In the genomic region with DNA sequence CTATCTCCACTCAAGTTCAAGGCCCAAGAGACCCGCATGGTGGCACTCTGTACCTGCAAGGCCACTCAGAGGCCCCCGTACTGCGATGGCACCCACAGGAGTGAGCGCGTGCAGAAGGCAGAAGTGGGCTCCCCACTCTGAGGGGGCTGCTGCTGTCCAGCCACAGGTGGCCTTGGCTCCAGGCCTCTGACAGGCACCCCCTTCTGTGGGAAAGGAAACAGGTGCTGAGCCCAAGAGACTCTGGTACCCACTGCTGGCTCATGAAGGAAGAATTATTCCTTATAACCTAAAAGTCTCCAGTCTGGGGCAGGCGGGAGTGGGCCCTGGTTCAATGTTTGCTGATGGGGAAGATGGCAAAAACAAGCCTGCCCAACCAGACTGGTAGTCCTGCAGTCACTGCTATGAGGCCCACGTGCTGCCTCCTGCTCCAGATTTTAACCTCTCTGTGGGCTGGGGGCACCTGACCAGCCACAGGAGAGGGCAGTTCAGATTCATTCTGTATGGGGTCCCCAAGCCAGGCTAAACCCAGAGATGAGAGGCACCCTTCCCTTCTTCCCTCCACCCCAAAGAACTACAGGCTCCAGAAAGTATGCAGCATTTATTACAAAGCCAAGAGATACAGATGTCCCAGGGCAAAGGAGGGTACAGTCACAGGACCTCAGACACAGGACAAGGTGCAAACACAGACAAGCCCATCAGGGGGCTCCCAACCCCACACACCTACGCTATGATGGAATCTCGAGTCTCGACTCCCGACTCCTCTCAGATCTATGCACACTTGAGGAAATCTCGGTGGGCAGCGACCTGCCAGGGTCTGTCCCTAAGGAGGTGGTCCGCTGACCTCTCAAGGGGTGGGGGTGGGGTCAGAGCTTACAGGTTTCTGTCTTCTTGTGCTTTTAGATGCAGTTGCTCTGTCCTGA, we compare ENCODE assay signal across 8 cellular contexts. TPM values are rescaled to one million over a fixed set of nuclear protein-coding genes. Genes with fewer than 3 reads are reported as not detected.
A peak's percentile ranks its signal among the peaks of the same experiment; 100 is the strongest.
DNase-seq lines count a peak whose midpoint lies in the region; ATAC-seq and TF ChIP-seq lines count a peak whose summit lies in the region.

No MANE protein-coding gene starts in this region.

- TF ChIP-seq CTCF in choroid plexus epithelial cell (conservative IDR thresholded peaks at IDR 0.05; ENCODE audit: low read depth, low read length) (peak; percentile 42), gastroesophageal sphincter (IDR thresholded peaks at IDR 0.05) (peak in 1 of 4 experiments; percentile 14)

- peaks cover 67% of the 10 kb centered on the region for H3K36me3 ChIP-seq in NT2/D1 (ENCODE audit: insufficient read depth, insufficient read length, low read length)
- peaks cover 0 to 53% of the 10 kb centered on the region in 2 donors for H3K36me3 ChIP-seq in gastroesophageal sphincter

- H3K27me3 ChIP-seq in NT2/D1 (ENCODE audit: insufficient read depth, insufficient read length) = peaks cover 6% of the 10 kb centered on the region
- no peaks in the 10 kb centered on the region for H3K27me3 ChIP-seq in gastroesophageal sphincter

- CTCF ChIA-PET in activated CD4-positive, alpha-beta T cell treated with anti-CD3 and anti-CD28 coated beads for 36 hours (lab: Charles Lee) = interaction anchor here (1.4 to 3.5 kb wide), 7 partner anchors 17 to 78 kb away, joined by 3 to 35 read pairs (median 16); no protein-coding TSS in a partner anchor

- WGBS in gastroesophageal sphincter (ENCODE audit: low coverage in 1 of 2), 2 donors = 17 to 30% methylated on average over 2 to 4 of the region's 14 CpGs

- no peaks in the 10 kb centered on the region for H3K27me3 Mint-ChIP-seq in activated CD4-positive, alpha-beta T cell treated with anti-CD3 and anti-CD28 coated beads for 36 hours

- POLR2A ChIA-PET in activated CD4-positive, alpha-beta T cell treated with anti-CD3 and anti-CD28 coated beads for 36 hours (lab: Charles Lee) = interaction anchor here (0.7 kb wide), 1 partner anchor 66 kb away, joined by 4 read pairs; no protein-coding TSS in a partner anchor

- H3K4me1 ChIP-seq in NT2/D1 (ENCODE audit: insufficient read depth, insufficient read length) (peaks cover 22% of the 10 kb centered on the region), gastroesophageal sphincter (peaks cover 0 to 74% (median 17%) of the 10 kb centered on the region in 3 donors)

- H3K36me3 Mint-ChIP-seq in activated CD4-positive, alpha-beta T cell treated with anti-CD3 and anti-CD28 coated beads for 36 hours (ENCODE audit: low read depth) = peaks cover 14% of the 10 kb centered on the region

- H3K27ac ChIP-seq in gastroesophageal sphincter = peak overlapping the region in 2 of 4 donors; percentile 14 to 92

- H3K9me3 ChIP-seq in NT2/D1 (ENCODE audit: insufficient read depth, low read length) = no peaks in the 10 kb centered on the region
- no peaks in the 10 kb centered on the region for H3K9me3 ChIP-seq in gastroesophageal sphincter

- intact Hi-C loops in activated CD4-positive, alpha-beta T cell treated with anti-CD3 and anti-CD28 coated beads for 36 hours (cut with DNase I, micrococcal nuclease) = loop anchor here (2.0 to 10.0 kb wide), 4 partner anchors 17 to 309 kb away; a partner anchor contains a TSS
- intact Hi-C loops in posterior vena cava (cut with DNase I) = loop anchor here in 1 of 2 donors (5.0 kb wide), 1 partner anchor 56 kb away; no protein-coding TSS in a partner anchor

- H3K4me3 ChIP-seq in NT2/D1 (ENCODE audit: insufficient read length, low read depth) (no peak overlapping the region), choroid plexus epithelial cell (ENCODE audit: low read depth, low read length) (no peak overlapping the region), gastroesophageal sphincter (no peak overlapping the region)

- H3K9ac ChIP-seq in NT2/D1 (ENCODE audit: insufficient read length, low read depth) = peak overlapping the region; percentile 8

- TF ChIP-seq EP300 in gastroesophageal sphincter (IDR thresholded peaks at IDR 0.05) = no peak

- H3K4me3 Mint-ChIP-seq in activated CD4-positive, alpha-beta T cell treated with anti-CD3 and anti-CD28 coated beads for 36 hours = peak overlapping the region; percentile 5

- no peaks in the 10 kb centered on the region for H3K9me3 Mint-ChIP-seq in activated CD4-positive, alpha-beta T cell treated with anti-CD3 and anti-CD28 coated beads for 36 hours (ENCODE audit: low read depth)

- peak overlapping the region; percentile 92 for H3K27ac Mint-ChIP-seq in activated CD4-positive, alpha-beta T cell treated with anti-CD3 and anti-CD28 coated beads for 36 hours

- ATAC-seq in activated CD4-positive, alpha-beta T cell treated with anti-CD3 and anti-CD28 coated beads for 36 hours = peak; percentile 18
- no peak for ATAC-seq in gastroesophageal sphincter

- TF ChIP-seq POLR2A in gastroesophageal sphincter (IDR thresholded peaks at IDR 0.05) = no peak

- DNase-seq in activated CD4-positive, alpha-beta T cell treated with anti-CD3 and anti-CD28 coated beads for 36 hours = peak; percentile 59
- no peak for DNase-seq in activated CD4-positive, alpha-beta T cell treated with anti-CD3 and anti-CD28 coated beads, Interleukin-2, amount 50 U/mL, for 1 hour
- no peak for DNase-seq in NT2/D1 (ENCODE audit: low read depth, low spot score)
- no peak for DNase-seq in choroid plexus epithelial cell (ENCODE audit: low read depth)
- DNase-seq in stimulated activated CD8-positive, alpha-beta memory T cell treated with anti-CD3 and anti-CD28 coated beads, Interleukin-4, amount 100 ng/mL, for 48 hours = peak; percentile 50
- no peak for DNase-seq in posterior vena cava (ENCODE audit: low spot score)
- DNase-seq in GM19238 (ENCODE audit: insufficient read length, low spot score) = no peak

- peaks cover 55% of the 10 kb centered on the region for H3K4me1 Mint-ChIP-seq in activated CD4-positive, alpha-beta T cell treated with anti-CD3 and anti-CD28 coated beads for 36 hours

RNA-seq across cellular contexts. Expression of a gene that starts 3.4 kb away (rescaled TPM):
- total RNA-seq in activated CD4-positive, alpha-beta T cell treated with anti-CD3 and anti-CD28 coated beads for 36 hours = 10 to 100 TPM; 49.4 to 58.6 TPM
- 10 to 100 TPM; 24.7 to 27.4 TPM for total RNA-seq in posterior vena cava
- 10 to 100 TPM in 2 of 4 donors, 1 to 10 TPM in 2; 8.5 to 14.9 (median 11.1) TPM for total RNA-seq in gastroesophageal sphincter

RNA-seq across cellular contexts. Expression of a gene that starts 14.6 kb away (rescaled TPM):
- total RNA-seq in activated CD4-positive, alpha-beta T cell treated with anti-CD3 and anti-CD28 coated beads for 36 hours = 1 to 10 TPM; 1.6 to 1.7 TPM
- total RNA-seq in posterior vena cava = 10 to 100 TPM; 51.3 to 53.9 TPM
- total RNA-seq in gastroesophageal sphincter = 10 to 100 TPM in 1 of 4 donors, 1 to 10 TPM in 3; 6.4 to 13.0 (median 9.7) TPM

RNA-seq across cellular contexts. Expression of a gene that starts 19.0 kb away (rescaled TPM):
- total RNA-seq in activated CD4-positive, alpha-beta T cell treated with anti-CD3 and anti-CD28 coated beads for 36 hours = 100 to 1,000 TPM; 337 to 396 TPM
- total RNA-seq in posterior vena cava = 100 to 1,000 TPM; 133 to 137 TPM
- total RNA-seq in gastroesophageal sphincter = 100 to 1,000 TPM; 107 to 123 (median 117) TPM

RNA-seq across cellular contexts. Expression of a gene that starts 28.5 kb away (rescaled TPM):
- total RNA-seq in activated CD4-positive, alpha-beta T cell treated with anti-CD3 and anti-CD28 coated beads for 36 hours = 100 to 1,000 TPM; 168 to 174 TPM
- total RNA-seq in posterior vena cava (10 to 100 TPM; 79.7 to 82.4 TPM), gastroesophageal sphincter (100 to 1,000 TPM in 1 of 4 donors, 10 to 100 TPM in 3; 55.6 to 101 (median 77.9) TPM)

RNA-seq across cellular contexts. Expression of a gene that starts 58.8 kb away (rescaled TPM):
- total RNA-seq in activated CD4-positive, alpha-beta T cell treated with anti-CD3 and anti-CD28 coated beads for 36 hours = 10 to 100 TPM; 31.8 to 37.3 TPM
- total RNA-seq in posterior vena cava (1 to 10 TPM; 1.6 to 2.6 TPM), gastroesophageal sphincter (1 to 10 TPM in 3 of 4 donors, under 1 TPM in 1; 0.31 to 3.5 (median 1.5) TPM)

Comparison
In these comparisons a context has a peak if more than half of its experiments do, and no peak if none do; other contexts are left out.
1. DNase-seq: peak in activated CD4-positive, alpha-beta T cell treated with anti-CD3 and anti-CD28 coated beads for 36 hours (single experiment) and stimulated activated CD8-positive, alpha-beta memory T cell treated with anti-CD3 and anti-CD28 coated beads, Interleukin-4, amount 100 ng/mL, for 48 hours (single experiment); none in activated CD4-positive, alpha-beta T cell treated with anti-CD3 and anti-CD28 coated beads, Interleukin-2, amount 50 U/mL, for 1 hour (single experiment), NT2/D1 (single experiment), choroid plexus epithelial cell (single experiment), posterior vena cava (single experiment) and GM19238 (single experiment).